In genomic region chr5:446864-447263, GRCh38 we compare ENCODE assay signal across 8 cellular contexts. TPM values are rescaled to one million over a fixed set of nuclear protein-coding genes. Genes with fewer than 3 reads are reported as not detected.
DNase-seq lines count a peak whose midpoint lies in the region; ATAC-seq and TF ChIP-seq lines count a peak whose summit lies in the region.

No MANE protein-coding gene starts in this region.

- 47 to 60% (median 52%) methylated on average over 7 of the region's 7 CpGs for WGBS in psoas muscle, 3 donors

- no peak overlapping the region for H3K4me3 Mint-ChIP-seq in activated CD4-positive, alpha-beta T cell treated with anti-CD3 and anti-CD28 coated beads for 36 hours

- ATAC-seq in activated CD4-positive, alpha-beta T cell treated with anti-CD3 and anti-CD28 coated beads for 36 hours, result peak; percentile 40
- ATAC-seq in psoas muscle (no peak), HG03196 (IDR thresholded peaks at IDR 0.05; ENCODE audit: unreplicated experiment) (no peak), HG02571 (IDR thresholded peaks at IDR 0.05; ENCODE audit: unreplicated experiment) (no peak)

- H3K27me3 ChIP-seq in psoas muscle (ENCODE audit: insufficient read depth in 3 of 3, low read length in 2 of 3), result no peaks in the 10 kb centered on the region

- H3K4me3 ChIP-seq in psoas muscle, result no peak overlapping the region

- intact Hi-C loops in activated CD4-positive, alpha-beta T cell treated with anti-CD3 and anti-CD28 coated beads for 36 hours (cut with DNase I, micrococcal nuclease), result loop anchor here (1.0 to 10.0 kb wide), 2 partner anchors 26 to 448 kb away; partner anchors contain the start of genes BRD9 (in 1 of the 2) and TRIP13 (in 1 of the 2)
- intact Hi-C loops in psoas muscle (cut with DNase I), result loop anchor here in 1 of 2 donors (10.0 kb wide), 1 partner anchor 458 kb away; no protein-coding TSS in a partner anchor

- H3K9me3 Mint-ChIP-seq in activated CD4-positive, alpha-beta T cell treated with anti-CD3 and anti-CD28 coated beads for 36 hours (ENCODE audit: low read depth), result peaks cover 15% of the 10 kb centered on the region

- CTCF ChIA-PET in activated CD4-positive, alpha-beta T cell treated with anti-CD3 and anti-CD28 coated beads for 36 hours (lab: Charles Lee), result interaction anchor here (0.5 to 3.9 kb wide), 15 partner anchors 9 to 164 kb away, joined by 3 to 19 read pairs (median 4); no protein-coding TSS in a partner anchor

- DNase-seq in activated CD4-positive, alpha-beta T cell treated with anti-CD3 and anti-CD28 coated beads for 36 hours, result peak; percentile 13
- DNase-seq in activated CD4-positive, alpha-beta T cell treated with anti-CD3 and anti-CD28 coated beads, Interleukin-2, amount 50 U/mL, for 4 hours, result no peak
- DNase-seq in LoVo (ENCODE audit: low spot score) (peak; percentile 54), SKM-1 treated with dmso at 0.1 percent for 144 hours (lab: John Stamatoyannopoulos, UW; ENCODE audit: unreplicated experiment) (peak; percentile 55), fibroblast of peridontal ligament (ENCODE audit: extremely low read depth) (peak; percentile 64), psoas muscle (peak in 1 of 2 donors; percentile 46)

- H3K27ac ChIP-seq in psoas muscle, result no peak overlapping the region

- POLR2A ChIA-PET in activated CD4-positive, alpha-beta T cell treated with anti-CD3 and anti-CD28 coated beads for 36 hours (lab: Charles Lee), result interaction anchor here (0.5 to 1.4 kb wide), 4 partner anchors 11 to 171 kb away, joined by 4 to 10 read pairs (median 5); no protein-coding TSS in a partner anchor

- no peaks in the 10 kb centered on the region for H3K27me3 Mint-ChIP-seq in activated CD4-positive, alpha-beta T cell treated with anti-CD3 and anti-CD28 coated beads for 36 hours

- peaks cover 58% of the 10 kb centered on the region for H3K36me3 Mint-ChIP-seq in activated CD4-positive, alpha-beta T cell treated with anti-CD3 and anti-CD28 coated beads for 36 hours (ENCODE audit: low read depth)

- TF ChIP-seq CTCF in psoas muscle (IDR thresholded peaks at IDR 0.05), result peak; percentile 47

- H3K36me3 ChIP-seq in psoas muscle (ENCODE audit: insufficient read depth in 1 of 2, low read depth in 1 of 2), result peaks cover 4 to 58% of the 10 kb centered on the region in 2 donors

- H3K9me3 ChIP-seq in psoas muscle, result peaks cover 6% of the 10 kb centered on the region

- peaks cover 13% of the 10 kb centered on the region for H3K4me1 ChIP-seq in psoas muscle

- peaks cover 48% of the 10 kb centered on the region for H3K4me1 Mint-ChIP-seq in activated CD4-positive, alpha-beta T cell treated with anti-CD3 and anti-CD28 coated beads for 36 hours

- H3K27ac Mint-ChIP-seq in activated CD4-positive, alpha-beta T cell treated with anti-CD3 and anti-CD28 coated beads for 36 hours, result peak overlapping the region; percentile 65

RNA-seq across cellular contexts. Expression of gene EXOC3, which starts 3.9 kb away (rescaled TPM):
- 10 to 100 TPM; 49.7 to 62.7 TPM for total RNA-seq in activated CD4-positive, alpha-beta T cell treated with anti-CD3 and anti-CD28 coated beads for 36 hours
- total RNA-seq in psoas muscle, result 10 to 100 TPM; 55.8 to 62.7 (median 59.1) TPM
- 10 to 100 TPM; 38.2 to 63.4 (median 49.4) TPM for polyA plus RNA-seq in psoas muscle

Comparison
In these comparisons a context has a peak if more than half of its experiments do, and no peak if none do; other contexts are left out.
1. DNase-seq: peak in activated CD4-positive, alpha-beta T cell treated with anti-CD3 and anti-CD28 coated beads for 36 hours (single experiment), LoVo (single experiment), SKM-1 treated with dmso at 0.1 percent for 144 hours (single experiment) and fibroblast of peridontal ligament (single experiment); none in activated CD4-positive, alpha-beta T cell treated with anti-CD3 and anti-CD28 coated beads, Interleukin-2, amount 50 U/mL, for 4 hours (0 of 2).